2 cellular contexts compared by ENCODE assay signal in the genomic region with DNA sequence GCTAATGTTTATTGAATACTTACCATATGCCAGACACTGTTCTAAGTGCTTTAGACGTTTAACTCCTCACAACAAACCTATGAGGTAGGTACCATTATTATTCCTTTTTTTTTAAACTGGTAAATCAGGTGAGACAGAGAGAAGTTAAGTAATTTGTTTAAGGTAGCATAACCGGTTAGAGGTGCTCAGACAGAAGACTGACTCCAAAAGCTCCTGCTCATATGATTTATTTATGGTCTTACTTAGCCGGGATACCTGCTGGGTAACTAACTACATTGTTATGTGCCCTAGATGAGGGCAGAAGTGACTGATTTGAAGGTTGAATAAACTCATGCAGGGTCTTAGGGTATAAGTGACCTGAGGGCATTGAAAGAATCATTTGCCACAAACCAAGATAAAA. TPM values are rescaled to one million over a fixed set of nuclear protein-coding genes. Genes with fewer than 3 reads are reported as not detected.
"Had no signal": no experiment of that assay in that cellular context is flagged by ENCODE, and none has a peak within 500 bp of the region (broad histone marks: within the 10 kb centered on the region; RNA-seq: fewer than 3 reads in every experiment).

No MANE protein-coding gene starts in this region.

RNA-seq across cellular contexts. Expression of a gene that starts 16.9 kb away (rescaled TPM):
- total RNA-seq: thoracic aorta, transverse colon had no signal
